24 cellular contexts compared by ENCODE assay signal in genomic region chr7:65978891-65979582, GRCh38. TPM values are rescaled to one million over a fixed set of nuclear protein-coding genes. Genes with fewer than 3 reads are reported as not detected.
A peak's percentile ranks its signal among the peaks of the same experiment; 100 is the strongest.
DNase-seq lines count a peak whose midpoint lies in the region; ATAC-seq, FAIRE-seq and TF ChIP-seq lines count a peak whose summit lies in the region.
"Had no signal": no experiment of that assay in that cellular context is flagged by ENCODE, and none has a peak within 500 bp of the region (broad histone marks: within the 10 kb centered on the region; RNA-seq: fewer than 3 reads in every experiment).

No MANE protein-coding gene starts in this region.

- no peak for TF ChIP-seq EP300 in HepG2 (IDR thresholded peaks at IDR 0.05; ENCODE audit: low read depth in 2 of 2, low read length in 2 of 2)
- no peak for TF ChIP-seq EP300 in HepG2 (CRISPR knock-in tag; IDR thresholded peaks at IDR 0.05; ENCODE audit: borderline replicate concordance)

- no peak for TF ChIP-seq POLR2A in HepG2 (IDR thresholded peaks at IDR 0.05; ENCODE audit: insufficient read depth in 1 of 2, low read depth in 2 of 2, low read length in 2 of 2)

- CTCF ChIA-PET in Panc1 (lab: Charles Lee): no interaction called here
- CTCF ChIA-PET in HepG2 (lab: Yijun Ruan, JAX; ENCODE audit: low intra/inter-chr PET ratio, low total read pairs): no interaction called here

- no peak overlapping the region for H3K4me3 ChIP-seq in Panc1 (ENCODE audit: low read depth in 2 of 2, low read length in 2 of 2)
- H3K4me3 ChIP-seq in HepG2 (replicated peaks in 1 of 3; ENCODE audit: insufficient read depth in 1 of 3, low read depth in 2 of 3, low read length in 3 of 3): no peak overlapping the region
- no peak overlapping the region for H3K4me3 ChIP-seq in upper lobe of right lung
- H3K4me3 ChIP-seq: body of pancreas, gastrocnemius medialis, ovary, sigmoid colon, SJSA1 had no signal

- no peak for DNase-seq in activated naive CD8-positive, alpha-beta T cell treated with anti-CD3 and anti-CD28 coated beads, Interleukin-2, amount 50 U/mL, for 24 hours
- DNase-seq in Panc1 (ENCODE audit: low read depth, low spot score) (no peak), HepG2 (ENCODE audit: low spot score) (no peak), upper lobe of right lung (peak; percentile 64)
- no peak for DNase-seq in stimulated activated CD4-positive, alpha-beta T cell treated with anti-CD3 and anti-CD28 coated beads, Interleukin-12 subunit alpha, Interleukin-12 subunit beta, amount 100 ng/mL, for 4 hours
- DNase-seq: activated naive CD8-positive, alpha-beta T cell treated with anti-CD3 and anti-CD28 coated beads for 36 hours; body of pancreas; gastrocnemius medialis; HCEC 1CT; KBM-7; left cardiac atrium; NCI-H2107; NCI-H526 treated with DMSO at 0.1 percent for 48 hours; ovary; sigmoid colon; stimulated activated CD4-positive, alpha-beta T cell treated with anti-CD3 and anti-CD28 coated beads, Interleukin-1b, Interleukin-23, amount 100 ng/mL, for 48 hours; stimulated activated naive CD8-positive, alpha-beta T cell treated with anti-CD3 and anti-CD28 coated beads, Interleukin-15, amount 100 ng/mL, for 72 hours; T-helper 9 cell had no signal

- BruUV-seq in Panc1 (replicated peaks; lab: Mats Ljungman, UMichigan) (TSS peak; percentile 58), HepG2 (replicated peaks; lab: Mats Ljungman, UMichigan) (TSS peak; percentile 29)

- H3K79me2 ChIP-seq in HepG2 (ENCODE audit: insufficient read depth, low read length): peaks cover 8% of the 10 kb centered on the region

- no peak overlapping the region for H3K27ac Mint-ChIP-seq in activated naive CD8-positive, alpha-beta T cell
- no peak overlapping the region for H3K27ac Mint-ChIP-seq in activated naive CD8-positive, alpha-beta T cell treated with anti-CD3 and anti-CD28 coated beads, Interleukin-2, amount 50 U/mL, for 24 hours
- H3K27ac Mint-ChIP-seq: activated naive CD8-positive, alpha-beta T cell treated with anti-CD3 and anti-CD28 coated beads for 36 hours; stimulated activated naive CD8-positive, alpha-beta T cell treated with anti-CD3 and anti-CD28 coated beads, Interleukin-15, amount 100 ng/mL, for 72 hours had no signal

- no peak overlapping the region for H3K4me2 ChIP-seq in HepG2 (ENCODE audit: low read depth, low read length)

- H3K9me3 ChIP-seq in Panc1 (ENCODE audit: control insufficient read depth, insufficient read depth, low read depth, low read length) (no peaks in the 10 kb centered on the region), HepG2 (ENCODE audit: low read length) (no peaks in the 10 kb centered on the region), upper lobe of right lung (no peaks in the 10 kb centered on the region)
- H3K9me3 ChIP-seq: body of pancreas, gastrocnemius medialis, ovary, sigmoid colon, SJSA1 had no signal

- no peak for TF ChIP-seq CTCF in Panc1 (IDR thresholded peaks at IDR 0.05)
- TF ChIP-seq CTCF in HepG2 (CRISPR knock-in tag; IDR thresholded peaks at IDR 0.05): no peak
- no peak for TF ChIP-seq CTCF in upper lobe of right lung (IDR thresholded peaks at IDR 0.05)

- H3K9me3 Mint-ChIP-seq in activated naive CD8-positive, alpha-beta T cell (ENCODE audit: low read depth): no peaks in the 10 kb centered on the region
- H3K9me3 Mint-ChIP-seq in activated naive CD8-positive, alpha-beta T cell treated with anti-CD3 and anti-CD28 coated beads, Interleukin-2, amount 50 U/mL, for 24 hours: no peaks in the 10 kb centered on the region
- H3K9me3 Mint-ChIP-seq: activated naive CD8-positive, alpha-beta T cell treated with anti-CD3 and anti-CD28 coated beads for 36 hours; stimulated activated naive CD8-positive, alpha-beta T cell treated with anti-CD3 and anti-CD28 coated beads, Interleukin-15, amount 100 ng/mL, for 72 hours had no signal

- no peaks in the 10 kb centered on the region for H4K20me1 ChIP-seq in HepG2 (ENCODE audit: insufficient read depth, low read length)

- no peak for TF ChIP-seq RAD21 in HepG2 (CRISPR knock-in tag; IDR thresholded peaks at IDR 0.05)

- peaks cover 10% of the 10 kb centered on the region for H3K4me1 ChIP-seq in Panc1 (ENCODE audit: control insufficient read depth, insufficient read depth, low read length)
- peaks cover 24% of the 10 kb centered on the region for H3K4me1 ChIP-seq in HepG2 (ENCODE audit: insufficient read depth, low read length)
- H3K4me1 ChIP-seq in upper lobe of right lung: peaks cover 16% of the 10 kb centered on the region

- in situ Hi-C loops in Panc1 (cut with HindIII; ENCODE audit: low pct_unique_long_range_greater_than_20kb, low sequenced_read_pairs) (no loop called here), HepG2 (cut with HindIII; ENCODE audit: extremely low pct_ligation_motif_present, low pct_unique_long_range_greater_than_20kb) (no loop called here)

- POLR2A ChIA-PET in Panc1 (lab: Charles Lee) (interaction anchor here (0.7 kb wide), 1 partner anchor 142 kb away, joined by 3 read pairs; no protein-coding TSS in a partner anchor), HepG2 (lab: Yijun Ruan, JAX) (no interaction called here)

- H3K9ac ChIP-seq in HepG2 (ENCODE audit: insufficient read depth, low read depth, low read length): no peak overlapping the region

- ATAC-seq in activated naive CD8-positive, alpha-beta T cell treated with anti-CD3 and anti-CD28 coated beads, Interleukin-2, amount 50 U/mL, for 24 hours: no peak
- ATAC-seq in Panc1 (no peak), HepG2 (no peak), upper lobe of right lung (no peak), GM18519 (IDR thresholded peaks at IDR 0.05; ENCODE audit: low FRiP score, unreplicated experiment) (no peak)
- ATAC-seq: activated CD4-positive, CD25-positive, alpha-beta regulatory T cell treated with anti-CD3 and anti-CD28 coated beads, Interleukin-2, amount 50 U/mL, for 24 hours; body of pancreas; gastrocnemius medialis; left cardiac atrium; stimulated activated naive CD8-positive, alpha-beta T cell treated with anti-CD3 and anti-CD28 coated beads, Interleukin-15, amount 100 ng/mL, for 72 hours had no signal

- no peaks in the 10 kb centered on the region for H3K36me3 Mint-ChIP-seq in activated naive CD8-positive, alpha-beta T cell
- H3K36me3 Mint-ChIP-seq in activated naive CD8-positive, alpha-beta T cell treated with anti-CD3 and anti-CD28 coated beads, Interleukin-2, amount 50 U/mL, for 24 hours (ENCODE audit: low read depth): peaks cover 17% of the 10 kb centered on the region

- H3K36me3 ChIP-seq in Panc1 (ENCODE audit: control insufficient read depth, insufficient read depth, low read length): no peaks in the 10 kb centered on the region
- H3K36me3 ChIP-seq in HepG2 (replicated peaks in 1 of 2; ENCODE audit: control insufficient read depth in 1 of 2, insufficient read depth in 2 of 2, low read length in 2 of 2): peaks cover 9 to 18% of the 10 kb centered on the region in 2 experiments; a peak in 4 of 5 replicates
- H3K36me3 ChIP-seq in upper lobe of right lung: peaks cover 22% of the 10 kb centered on the region
- H3K36me3 ChIP-seq: ovary had no signal

- H2AFZ ChIP-seq in HepG2 (ENCODE audit: low read length): no peak overlapping the region

- FAIRE-seq in HepG2 (lab: Jason Lieb, UNC): no peak
- FAIRE-seq: GM19239 had no signal

- WGBS in HepG2 (ENCODE audit: low lambda C conversion rate): 96% methylated on average over 18 of the region's 18 CpGs

- H3K27me3 Mint-ChIP-seq in activated naive CD8-positive, alpha-beta T cell: no peaks in the 10 kb centered on the region
- H3K27me3 Mint-ChIP-seq in activated naive CD8-positive, alpha-beta T cell treated with anti-CD3 and anti-CD28 coated beads, Interleukin-2, amount 50 U/mL, for 24 hours: no peaks in the 10 kb centered on the region
- H3K27me3 Mint-ChIP-seq: activated naive CD8-positive, alpha-beta T cell treated with anti-CD3 and anti-CD28 coated beads for 36 hours; stimulated activated naive CD8-positive, alpha-beta T cell treated with anti-CD3 and anti-CD28 coated beads, Interleukin-15, amount 100 ng/mL, for 72 hours had no signal

- H3K4me1 Mint-ChIP-seq in activated naive CD8-positive, alpha-beta T cell (ENCODE audit: low read depth): peaks cover 8% of the 10 kb centered on the region
- peaks cover 16% of the 10 kb centered on the region for H3K4me1 Mint-ChIP-seq in activated naive CD8-positive, alpha-beta T cell treated with anti-CD3 and anti-CD28 coated beads, Interleukin-2, amount 50 U/mL, for 24 hours

- no peak overlapping the region for H3K27ac ChIP-seq in Panc1 (ENCODE audit: low read length)
- no peak overlapping the region for H3K27ac ChIP-seq in HepG2 (ENCODE audit: extremely low read length, insufficient read depth, low read length)
- no peak overlapping the region for H3K27ac ChIP-seq in upper lobe of right lung
- H3K27ac ChIP-seq: body of pancreas, epithelial cell of prostate, gastrocnemius medialis, ovary, sigmoid colon, SJSA1 had no signal

- H3K27me3 ChIP-seq in Panc1 (ENCODE audit: control insufficient read depth, insufficient read depth, low read length) (no peaks in the 10 kb centered on the region), HepG2 (ENCODE audit: control insufficient read depth in 1 of 2, insufficient read depth in 2 of 2, low read length in 2 of 2) (no peaks in the 10 kb centered on the region), upper lobe of right lung (no peaks in the 10 kb centered on the region)
- H3K27me3 ChIP-seq: body of pancreas, gastrocnemius medialis, ovary, sigmoid colon, SJSA1 had no signal

- H3K4me3 Mint-ChIP-seq in activated naive CD8-positive, alpha-beta T cell: peak overlapping the region; percentile 30
- no peak overlapping the region for H3K4me3 Mint-ChIP-seq in activated naive CD8-positive, alpha-beta T cell treated with anti-CD3 and anti-CD28 coated beads, Interleukin-2, amount 50 U/mL, for 24 hours
- H3K4me3 Mint-ChIP-seq: activated naive CD8-positive, alpha-beta T cell treated with anti-CD3 and anti-CD28 coated beads for 36 hours had no signal

- intact Hi-C loops in Panc1 (cut with micrococcal nuclease; ENCODE audit: unreplicated experiment) (no loop called here), HepG2 (cut with micrococcal nuclease; ENCODE audit: unreplicated experiment) (no loop called here), upper lobe of right lung (cut with DNase I) (no loop called here)

RNA-seq across cellular contexts. Expression of gene GUSB, which starts 3.0 kb away (rescaled TPM):
- total RNA-seq in Panc1 (2021; ENCODE audit: unreplicated experiment): 47.4 TPM
- 68.8 TPM for polyA plus RNA-seq in Panc1 (2012; ENCODE audit: insufficient read length)
- 8.8 and 18.8 TPM in 2 replicates for total RNA-seq in HepG2 (2016; rRNA removed; fragmentation: Illumina TruSeq; extraction: Trizol)
- 11.7 and 12.8 TPM in 2 replicates for total RNA-seq in HepG2 (2016; cell fraction: cytosol; rRNA removed; fragmentation: Illumina TruSeq; extraction: Trizol; ENCODE audit: low read depth)
- 7.4 and 20.2 TPM in 2 replicates for total RNA-seq in HepG2 (2016; cell fraction: insoluble cytoplasmic fraction; rRNA removed; fragmentation: Illumina TruSeq; extraction: Trizol)
- total RNA-seq in HepG2 (2016; cell fraction: membrane; rRNA removed; fragmentation: Illumina TruSeq; extraction: Trizol): 9.2 and 10.8 TPM in 2 replicates
- total RNA-seq in HepG2 (2016; cell fraction: nucleus; rRNA removed; fragmentation: Illumina TruSeq; extraction: Trizol): 26.0 and 31.3 TPM in 2 replicates
- polyA plus RNA-seq in HepG2 (2011; rRNA removed): 57.6 and 60.0 TPM in 2 replicates
- polyA plus RNA-seq in HepG2 (2011; cell fraction: cytosol; rRNA removed): 46.9 and 57.2 TPM in 2 replicates
- polyA plus RNA-seq in HepG2 (2011; cell fraction: nucleus; rRNA removed): 214 and 218 TPM in 2 replicates
- polyA plus RNA-seq in HepG2 (2012): 46.7 and 48.2 TPM in 2 replicates
- 9.4 and 10.5 TPM in 2 replicates for polyA plus RNA-seq in HepG2 (2016; cell fraction: cytosol; fragmentation: Illumina TruSeq; extraction: Trizol; ENCODE audit: low read depth)
- polyA plus RNA-seq in HepG2 (2016; cell fraction: insoluble cytoplasmic fraction; fragmentation: Illumina TruSeq; extraction: Trizol; ENCODE audit: low read depth): 14.4 and 16.6 TPM in 2 replicates
- polyA plus RNA-seq in HepG2 (2016; cell fraction: membrane; fragmentation: Illumina TruSeq; extraction: Trizol; ENCODE audit: low read depth): 10.4 and 12.2 TPM in 2 replicates
- 88.4 and 99.7 TPM in 2 replicates for polyA plus RNA-seq in HepG2 (2016; cell fraction: nucleus; fragmentation: Illumina TruSeq; extraction: Trizol; ENCODE audit: insufficient read depth, low read depth)
- 85.0 and 99.2 TPM in 2 replicates for polyA minus RNA-seq in HepG2 (2011; rRNA and poly(A)+ RNA removed; ENCODE audit: low replicate concordance)
- 18.2 and 24.4 TPM in 2 replicates for polyA minus RNA-seq in HepG2 (2011; cell fraction: cytosol; rRNA and poly(A)+ RNA removed)
- 23.9 and 27.4 TPM in 2 replicates for polyA minus RNA-seq in HepG2 (2011; cell fraction: nucleus; rRNA and poly(A)+ RNA removed)
- total RNA-seq in upper lobe of right lung: 75.1 TPM
